In the genomic region with DNA sequence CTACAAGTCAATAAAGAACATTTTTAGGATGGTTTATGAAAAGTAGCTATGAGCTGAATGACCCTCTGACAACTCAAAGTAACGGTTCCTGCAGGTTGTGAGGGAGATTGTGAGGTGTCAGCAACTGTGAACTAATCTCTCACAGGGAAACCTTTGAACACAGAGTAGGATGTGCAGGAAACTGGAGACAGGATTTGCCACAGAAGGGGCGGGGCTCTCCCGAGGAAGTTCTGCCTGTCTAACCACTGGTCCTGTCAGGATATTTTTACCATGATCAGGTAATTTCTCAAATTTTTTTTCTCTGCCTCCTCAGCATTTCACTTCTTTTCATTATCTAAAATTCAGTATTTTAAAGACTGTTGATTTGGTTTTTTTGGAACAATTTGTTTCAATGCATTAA, we compare ENCODE assay signal across 18 cellular contexts. TPM values are rescaled to one million over a fixed set of nuclear protein-coding genes. Genes with fewer than 3 reads are reported as not detected.
DNase-seq lines count a peak whose midpoint lies in the region; ATAC-seq and TF ChIP-seq lines count a peak whose summit lies in the region.
"Had no signal": no experiment of that assay in that cellular context is flagged by ENCODE, and none has a peak within 500 bp of the region (broad histone marks: within the 10 kb centered on the region; RNA-seq: fewer than 3 reads in every experiment).

No MANE protein-coding gene starts in this region.

- no peaks in the 10 kb centered on the region for H3K9me3 ChIP-seq in Karpas-422 (ENCODE audit: low read length)
- no peaks in the 10 kb centered on the region for H3K9me3 ChIP-seq in thyroid gland
- H3K9me3 ChIP-seq: BE2C, Caco-2, HAP-1, Peyer's patch had no signal

- no peak for ATAC-seq in activated CD8-positive, alpha-beta memory T cell treated with anti-CD3 and anti-CD28 coated beads, Interleukin-2, amount 10 ng/mL, durations not matched to agents 7 days and 5 days
- ATAC-seq in left colon, result peak; percentile 58

- H3K9me3 Mint-ChIP-seq in activated CD8-positive, alpha-beta memory T cell treated with anti-CD3 and anti-CD28 coated beads, Interleukin-2, amount 10 ng/mL, durations not matched to agents 7 days and 5 days (ENCODE audit: low read depth), result no peaks in the 10 kb centered on the region
- H3K9me3 Mint-ChIP-seq: CD4-positive, CD25-positive, alpha-beta regulatory T cell had no signal

- no peak overlapping the region for H3K4me2 ChIP-seq in Karpas-422 (ENCODE audit: low read depth, low read length, poor library complexity, severe bottlenecking)

- H3K27me3 ChIP-seq in Karpas-422 (ENCODE audit: low read length) (no peaks in the 10 kb centered on the region), thyroid gland (no peaks in the 10 kb centered on the region)
- H3K27me3 ChIP-seq: BE2C, Peyer's patch had no signal

- no peak overlapping the region for H3K27ac Mint-ChIP-seq in activated CD8-positive, alpha-beta memory T cell treated with anti-CD3 and anti-CD28 coated beads, Interleukin-2, amount 10 ng/mL, durations not matched to agents 7 days and 5 days

- H3K9me2 ChIP-seq in Karpas-422 (replicated peaks; ENCODE audit: insufficient read depth, low read length), result no peaks in the 10 kb centered on the region

- no peaks in the 10 kb centered on the region for H3K27me3 Mint-ChIP-seq in activated CD8-positive, alpha-beta memory T cell treated with anti-CD3 and anti-CD28 coated beads, Interleukin-2, amount 10 ng/mL, durations not matched to agents 7 days and 5 days
- H3K27me3 Mint-ChIP-seq: CD4-positive, CD25-positive, alpha-beta regulatory T cell had no signal

- H3K4me3 Mint-ChIP-seq in activated CD8-positive, alpha-beta memory T cell treated with anti-CD3 and anti-CD28 coated beads, Interleukin-2, amount 10 ng/mL, durations not matched to agents 7 days and 5 days, result no peak overlapping the region
- H3K4me3 Mint-ChIP-seq: CD4-positive, CD25-positive, alpha-beta regulatory T cell had no signal

- no peak overlapping the region for H3K4me3 ChIP-seq in Karpas-422 (ENCODE audit: low read length)
- H3K4me3 ChIP-seq in thyroid gland (replicated peaks in 1 of 3), result no peak overlapping the region
- H3K4me3 ChIP-seq: HAP-1, Peyer's patch had no signal

- no peaks in the 10 kb centered on the region for H4K20me1 ChIP-seq in Karpas-422 (ENCODE audit: insufficient read depth, low read depth, low read length)

- peak overlapping the region; percentile 4; the same call in 1 of the 2 replicates for H3K9ac ChIP-seq in Karpas-422 (ENCODE audit: low read length)

- H3K4me1 Mint-ChIP-seq in activated CD8-positive, alpha-beta memory T cell treated with anti-CD3 and anti-CD28 coated beads, Interleukin-2, amount 10 ng/mL, durations not matched to agents 7 days and 5 days, result peaks cover 26% of the 10 kb centered on the region

- peaks cover 7% of the 10 kb centered on the region for H3K36me3 ChIP-seq in Karpas-422 (ENCODE audit: insufficient read depth, low read length)
- peaks cover 0 to 8% of the 10 kb centered on the region in 2 donors for H3K36me3 ChIP-seq in thyroid gland

- WGBS in thyroid gland, 2 donors, result 89 to 92% methylated on average over 3 of the region's 3 CpGs

- H3K4me1 ChIP-seq in Karpas-422 (ENCODE audit: low read length) (peaks cover 65% of the 10 kb centered on the region), thyroid gland (no peaks in the 10 kb centered on the region)
- H3K4me1 ChIP-seq: Caco-2, Peyer's patch had no signal

- peaks cover 20% of the 10 kb centered on the region for H3K79me2 ChIP-seq in Karpas-422 (ENCODE audit: low read length)

- H3K36me3 Mint-ChIP-seq in activated CD8-positive, alpha-beta memory T cell treated with anti-CD3 and anti-CD28 coated beads, Interleukin-2, amount 10 ng/mL, durations not matched to agents 7 days and 5 days, result peaks cover 35% of the 10 kb centered on the region

- CTCF ChIA-PET in activated CD8-positive, alpha-beta memory T cell treated with anti-CD3 and anti-CD28 coated beads, Interleukin-2, amount 10 ng/mL, durations not matched to agents 7 days and 5 days (lab: Charles Lee), result no interaction called here

- peak overlapping the region; percentile 97 for H3K27ac ChIP-seq in Karpas-422 (ENCODE audit: low read length)
- no peak overlapping the region for H3K27ac ChIP-seq in thyroid gland
- H3K27ac ChIP-seq: Peyer's patch had no signal

- peak; percentile 17 for DNase-seq in activated CD8-positive, alpha-beta memory T cell treated with anti-CD3 and anti-CD28 coated beads, Interleukin-2, amount 50 U/mL, for 48 hours
- no peak for DNase-seq in activated CD8-positive, alpha-beta memory T cell treated with anti-CD3 and anti-CD28 coated beads, Interleukin-2, amount 10 ng/mL, durations not matched to agents 7 days and 5 days
- DNase-seq in Karpas-422, result no peak
- peak; percentile 19 for DNase-seq in dermis blood vessel endothelial cell
- DNase-seq in left colon, result no peak
- no peak for DNase-seq in thyroid gland
- DNase-seq in SK-N-DZ (ENCODE audit: low spot score), result no peak
- DNase-seq: BE2C; Caco-2; CD4-positive, CD25-positive, alpha-beta regulatory T cell; NCI-H1092 treated with DMSO at 0.1 percent for 48 hours; NCI-H146; NCI-H2029 treated with DMSO at 0.1 percent for 48 hours; NCI-H2171; NCI-H446; NCI-H526 treated with DMSO at 0.1 percent for 48 hours; Peyer's patch had no signal

- H2AFZ ChIP-seq in Karpas-422 (ENCODE audit: low read length), result no peak overlapping the region

- no peak for TF ChIP-seq CTCF in thyroid gland (IDR thresholded peaks at IDR 0.05)

- intact Hi-C loops in left colon (cut with DNase I, micrococcal nuclease) (no loop called here), thyroid gland (cut with DNase I) (no loop called here)

- no peak for TF ChIP-seq POLR2A in thyroid gland (IDR thresholded peaks at IDR 0.05)

RNA-seq across cellular contexts. Expression of a gene that starts 33.3 kb away (rescaled TPM):
- 10 to 100 TPM; 33.4 to 34.9 TPM for total RNA-seq in activated CD8-positive, alpha-beta memory T cell treated with anti-CD3 and anti-CD28 coated beads, Interleukin-2, amount 10 ng/mL, durations not matched to agents 7 days and 5 days
- total RNA-seq in Karpas-422 (2014; rRNA removed; shearing (Covaris generic); ENCODE audit: low replicate concordance), result 16.9 and 32.3 TPM in 2 replicates
- 38.6 and 59.1 TPM in 2 replicates for total RNA-seq in dermis blood vessel endothelial cell
- total RNA-seq in left colon, result 10 to 100 TPM; 23.7 to 25.3 TPM
- total RNA-seq in thyroid gland, result 10 to 100 TPM; 13.2 to 26.9 (median 19.5) TPM
- 35.2 and 38.3 TPM in 2 replicates for polyA plus RNA-seq in SK-N-DZ (2014; cell fraction: cytosol; rRNA removed)
- 21.0 and 23.0 TPM in 2 replicates for polyA plus RNA-seq in SK-N-DZ (2014; cell fraction: nucleus; rRNA removed)

Comparison
In these comparisons a context has a peak if more than half of its experiments do, and no peak if none do; other contexts are left out.
1. DNase-seq: peak in activated CD8-positive, alpha-beta memory T cell treated with anti-CD3 and anti-CD28 coated beads, Interleukin-2, amount 50 U/mL, for 48 hours (single experiment) and dermis blood vessel endothelial cell (single experiment); none in activated CD8-positive, alpha-beta memory T cell treated with anti-CD3 and anti-CD28 coated beads, Interleukin-2, amount 10 ng/mL, durations not matched to agents 7 days and 5 days (single experiment), Karpas-422 (single experiment), left colon (0 of 2), thyroid gland (0 of 2) and SK-N-DZ (single experiment).